In genomic region chr12:42588308-42588836, GRCh38 we compare ENCODE assay signal across 8 cellular contexts. TPM values are rescaled to one million over a fixed set of nuclear protein-coding genes. Genes with fewer than 3 reads are reported as not detected.
DNase-seq lines count a peak whose midpoint lies in the region; ATAC-seq and TF ChIP-seq lines count a peak whose summit lies in the region.

No MANE protein-coding gene starts in this region.

- H3K27ac ChIP-seq in mammary epithelial cell (ENCODE audit: insufficient read depth, low read depth, low read length) = peak overlapping the region; percentile 67

- peak overlapping the region; percentile 85 for H3K4me2 ChIP-seq in mammary epithelial cell (ENCODE audit: insufficient read depth, low read depth, low read length)

- H3K4me1 Mint-ChIP-seq in activated T-cell treated with anti-CD3 and anti-CD28 coated beads, Interleukin-2, amount 50 U/mL, for 24 hours (ENCODE audit: low read depth) = peaks cover 16% of the 10 kb centered on the region
- H3K4me1 Mint-ChIP-seq in memory B cell (peaks cover 9% of the 10 kb centered on the region), type B pancreatic cell (ENCODE audit: unreplicated experiment) (peaks cover 24% of the 10 kb centered on the region)

- H4K20me1 ChIP-seq in mammary epithelial cell (ENCODE audit: insufficient read depth, low read length) = no peaks in the 10 kb centered on the region

- no peaks in the 10 kb centered on the region for H3K36me3 Mint-ChIP-seq in activated T-cell treated with anti-CD3 and anti-CD28 coated beads, Interleukin-2, amount 50 U/mL, for 24 hours (ENCODE audit: low read depth)
- no peaks in the 10 kb centered on the region for H3K36me3 Mint-ChIP-seq in memory B cell
- no peaks in the 10 kb centered on the region for H3K36me3 Mint-ChIP-seq in type B pancreatic cell

- H3K4me3 Mint-ChIP-seq in activated T-cell treated with anti-CD3 and anti-CD28 coated beads, Interleukin-2, amount 50 U/mL, for 24 hours = peak overlapping the region; percentile 67
- H3K4me3 Mint-ChIP-seq in memory B cell (peak overlapping the region; percentile 67), type B pancreatic cell (peak overlapping the region; percentile 92)

- H2AFZ ChIP-seq in mammary epithelial cell (ENCODE audit: low read depth, low read length) = peak overlapping the region; percentile 98

- DNase-seq in activated T-cell treated with anti-CD3 and anti-CD28 coated beads, Interleukin-2, amount 50 U/mL, for 24 hours = no peak
- DNase-seq in activated T-cell treated with anti-CD3 and anti-CD28 coated beads for 4 hours = no peak
- peak; percentile 23 for DNase-seq in mammary epithelial cell
- no peak for DNase-seq in memory B cell (ENCODE audit: low spot score in 2 of 2)
- DNase-seq in type B pancreatic cell (ENCODE audit: extremely low spot score, unreplicated experiment) = no peak
- no peak for DNase-seq in occipital lobe (lab: John Stamatoyannopoulos, UW)
- no peak for DNase-seq in NK-92 (lab: John Stamatoyannopoulos, UW; ENCODE audit: unreplicated experiment)

- BruUV-seq in mammary epithelial cell (replicated peaks; lab: Mats Ljungman, UMichigan) = no TSS peak

- H3K79me2 ChIP-seq in mammary epithelial cell (ENCODE audit: insufficient read depth, low read length) = peaks cover 62% of the 10 kb centered on the region

- in situ Hi-C loops in mammary epithelial cell (cut with MboI; ENCODE audit: low sequenced_read_pairs in 2 of 2) = no loop called here

- H3K4me3 ChIP-seq in mammary epithelial cell (replicated peaks in 1 of 3; ENCODE audit: insufficient read depth in 1 of 3, low read depth in 2 of 3, low read length in 3 of 3) = peak overlapping the region; percentile 91 to 97 (median 95)

- intact Hi-C loops in mammary epithelial cell (cut with micrococcal nuclease) = no loop called here

- no peak for ATAC-seq in memory B cell (ENCODE audit: low read depth)
- no peak for ATAC-seq in GM21529 (IDR thresholded peaks at IDR 0.05; ENCODE audit: unreplicated experiment)

- H3K27me3 ChIP-seq in mammary epithelial cell (ENCODE audit: insufficient read depth, low read length) = no peaks in the 10 kb centered on the region

- H3K4me1 ChIP-seq in mammary epithelial cell (ENCODE audit: insufficient read depth, low read length) = peaks cover 22% of the 10 kb centered on the region

- TF ChIP-seq CTCF in mammary epithelial cell (conservative IDR thresholded peaks at IDR 0.05 in 1 of 2, IDR thresholded peaks at IDR 0.05 in 1 of 2; ENCODE audit: extremely low read depth in 1 of 2, insufficient read depth in 1 of 2, low read depth in 1 of 2, low read length in 2 of 2) (no peak), type B pancreatic cell (conservative IDR thresholded peaks at IDR 0.05) (no peak)

- peaks cover 73% of the 10 kb centered on the region for H3K27me3 Mint-ChIP-seq in activated T-cell treated with anti-CD3 and anti-CD28 coated beads, Interleukin-2, amount 50 U/mL, for 24 hours
- H3K27me3 Mint-ChIP-seq in memory B cell = peaks cover 4% of the 10 kb centered on the region
- peaks cover 16% of the 10 kb centered on the region for H3K27me3 Mint-ChIP-seq in type B pancreatic cell

- peak overlapping the region; percentile 71 for H3K9ac ChIP-seq in mammary epithelial cell (ENCODE audit: insufficient read depth, low read length)

- WGBS in mammary epithelial cell (ENCODE audit: low coverage, missing lambda C conversion rate) = 8% methylated on average over 11 of the region's 11 CpGs

- no peaks in the 10 kb centered on the region for H3K9me3 Mint-ChIP-seq in activated T-cell treated with anti-CD3 and anti-CD28 coated beads, Interleukin-2, amount 50 U/mL, for 24 hours
- H3K9me3 Mint-ChIP-seq in memory B cell = no peaks in the 10 kb centered on the region
- H3K9me3 Mint-ChIP-seq in type B pancreatic cell = no peaks in the 10 kb centered on the region

- no peaks in the 10 kb centered on the region for H3K9me3 ChIP-seq in mammary epithelial cell (replicated peaks; ENCODE audit: insufficient read depth, low read length)

- no peaks in the 10 kb centered on the region for H3K36me3 ChIP-seq in mammary epithelial cell (ENCODE audit: insufficient read depth, low read length)

- dilution Hi-C loops in mammary epithelial cell (cut with HindIII; ENCODE audit: low sequenced_read_pairs) = no loop called here

- CTCF ChIA-PET in mammary epithelial cell (lab: Charles Lee; ENCODE audit: low non-redundant PET) = interaction anchor here (0.8 kb wide), 1 partner anchor 694 kb away, joined by 7 read pairs; no protein-coding TSS in a partner anchor

- H3K27ac Mint-ChIP-seq in activated T-cell treated with anti-CD3 and anti-CD28 coated beads, Interleukin-2, amount 50 U/mL, for 24 hours = no peak overlapping the region
- H3K27ac Mint-ChIP-seq in memory B cell = no peak overlapping the region
- peak overlapping the region; percentile 45 for H3K27ac Mint-ChIP-seq in type B pancreatic cell

RNA-seq across cellular contexts. Expression of gene PRICKLE1, which starts 1.2 kb away (rescaled TPM):
- total RNA-seq in mammary epithelial cell = 10 to 100 TPM; 18.4 to 43.2 TPM
- polyA plus RNA-seq in mammary epithelial cell = 13.9 TPM
- 129 TPM for polyA minus RNA-seq in mammary epithelial cell
- total RNA-seq in type B pancreatic cell (ENCODE audit: low replicate concordance) = 11.7 and 28.7 TPM in 2 replicates
- total RNA-seq in occipital lobe = 8.7 TPM
